In genomic region chr4:8723222-8723980, GRCh38 we compare ENCODE assay signal across 1 cellular context.
TF ChIP-seq lines count a peak whose summit lies in the region.

No MANE protein-coding gene starts in this region.

TF ChIP-seq in HepG2, 621 proteins besides CTCF, POLR2A, EP300 and RAD21 (continued from another document):
- TF ChIP-seq RERE (CRISPR knock-in tag; IDR thresholded peaks at IDR 0.05; ENCODE audit: low read depth) = no peak
